In the genomic region with DNA sequence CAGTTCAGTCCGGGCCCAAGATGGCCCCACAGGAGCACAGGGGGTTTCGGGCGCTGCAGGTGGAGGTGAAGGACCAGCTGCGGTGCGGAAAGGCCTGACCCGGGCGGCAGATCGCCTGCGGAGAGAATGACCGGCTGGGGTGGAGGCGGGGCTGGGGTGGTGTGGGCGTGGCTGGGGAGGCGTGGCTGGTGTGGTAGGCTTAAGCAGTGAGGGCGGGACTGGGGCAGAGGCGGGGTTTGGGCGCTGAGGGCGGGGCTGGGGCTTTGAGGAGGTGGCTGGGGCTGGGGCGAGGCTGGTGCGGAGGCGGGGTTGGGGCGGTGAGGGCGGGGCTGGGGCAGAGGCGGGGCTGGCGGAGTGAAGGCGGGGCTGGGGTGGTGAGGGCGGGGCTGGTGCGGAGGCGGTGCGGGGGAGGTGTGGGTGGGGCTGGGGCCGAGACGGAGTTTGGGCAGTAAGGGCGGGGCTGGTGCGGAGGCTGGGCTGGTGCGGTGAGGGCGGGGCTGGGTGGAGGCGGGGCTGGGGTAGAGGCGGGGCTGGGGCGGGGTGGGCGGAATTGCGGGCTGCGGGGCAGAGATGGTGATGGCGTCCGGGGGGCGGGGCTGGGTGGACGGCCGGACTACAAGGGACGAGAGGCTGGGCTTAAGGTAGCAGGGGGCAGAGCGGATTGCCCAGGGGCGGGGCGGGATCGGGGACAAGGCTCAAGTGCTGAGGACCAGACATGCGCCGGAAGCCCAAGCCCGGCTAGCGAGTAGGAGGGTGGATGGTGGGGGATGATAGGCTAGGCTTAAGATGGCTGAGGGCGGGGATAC, we compare ENCODE assay signal across 8 cellular contexts. TPM values are rescaled to one million over a fixed set of nuclear protein-coding genes. Genes with fewer than 3 reads are reported as not detected.
DNase-seq lines count a peak whose midpoint lies in the region; ATAC-seq and TF ChIP-seq lines count a peak whose summit lies in the region.

No MANE protein-coding gene starts in this region.

- TF ChIP-seq CTCF in Panc1 (IDR thresholded peaks at IDR 0.05), result no peak

- CTCF ChIA-PET in Panc1 (lab: Charles Lee), result interaction anchor here (0.5 to 0.6 kb wide), 2 partner anchors 28 to 31 kb away, joined by 3 read pairs; partner anchors contain the start of gene PSMD3

- H3K9me3 ChIP-seq in Panc1 (ENCODE audit: control insufficient read depth, insufficient read depth, low read depth, low read length), result no peaks in the 10 kb centered on the region

- H3K27me3 ChIP-seq in Panc1 (ENCODE audit: control insufficient read depth, insufficient read depth, low read length), result no peaks in the 10 kb centered on the region

- no peaks in the 10 kb centered on the region for H3K36me3 Mint-ChIP-seq in naive thymus-derived CD8-positive, alpha-beta T cell
- no peaks in the 10 kb centered on the region for H3K36me3 Mint-ChIP-seq in stimulated activated memory B cell treated with anti-CD40 and anti-IgM and Interleukin-4, amounts not matched to agents 10 μg/mL and 1 μg/mL and 100 μg/mL, for 72 hours

- ATAC-seq in GM21529 (IDR thresholded peaks at IDR 0.05; ENCODE audit: unreplicated experiment) (peak; percentile 76), Panc1 (peak; percentile 94)
- peak; percentile 85 to 87 for ATAC-seq in naive thymus-derived CD8-positive, alpha-beta T cell
- ATAC-seq in stimulated activated memory B cell treated with anti-CD40 and anti-IgM and Interleukin-4, amounts not matched to agents 10 μg/mL and 1 μg/mL and 100 μg/mL, for 72 hours, result peak; percentile 92

- H3K27me3 Mint-ChIP-seq in naive thymus-derived CD8-positive, alpha-beta T cell, result no peaks in the 10 kb centered on the region
- no peaks in the 10 kb centered on the region for H3K27me3 Mint-ChIP-seq in stimulated activated memory B cell treated with anti-CD40 and anti-IgM and Interleukin-4, amounts not matched to agents 10 μg/mL and 1 μg/mL and 100 μg/mL, for 72 hours

- no TSS peak for BruUV-seq in Panc1 (replicated peaks; lab: Mats Ljungman, UMichigan)

- POLR2A ChIA-PET in Panc1 (lab: Charles Lee), result interaction anchor here (0.6 to 0.7 kb wide), 4 partner anchors 22 to 160 kb away, joined by 4 to 13 read pairs (median 6); no protein-coding TSS in a partner anchor
- POLR2A ChIA-PET in naive thymus-derived CD8-positive, alpha-beta T cell (lab: Charles Lee), result interaction anchor here (1.2 to 7.1 kb wide), 3 partner anchors 26 to 33 kb away, joined by 4 to 46 read pairs (median 29); partner anchors contain the start of genes LRRC3C, ORMDL3 and PSMD3

- H3K4me3 ChIP-seq in Panc1 (ENCODE audit: low read depth in 2 of 2, low read length in 2 of 2), result peak overlapping the region; percentile 43 to 63

- no peaks in the 10 kb centered on the region; the same call in 1 of the 2 replicates for H3K4me1 ChIP-seq in Panc1 (ENCODE audit: control insufficient read depth, insufficient read depth, low read length)

- peak; percentile 83 for DNase-seq in DMS114 treated with DMSO at 0.1 percent for 48 hours (lab: John Stamatoyannopoulos, UW; ENCODE audit: unreplicated experiment)
- DNase-seq in KBM-7, result peak; percentile 78
- DNase-seq in Panc1 (ENCODE audit: low read depth, low spot score), result no peak
- DNase-seq in activated T-helper 1 cell treated with anti-CD3 and anti-CD28 coated beads, Interleukin-2, amount 50 U/mL, for 16 hours (ENCODE audit: low read depth in 1 of 2, low spot score in 1 of 2), result peak; percentile 88 to 99
- DNase-seq in fibroblast of peridontal ligament (ENCODE audit: extremely low read depth), result peak; percentile 91
- DNase-seq in naive thymus-derived CD8-positive, alpha-beta T cell, result peak; percentile 85 to 99 (median 92)

- H3K9me3 Mint-ChIP-seq in naive thymus-derived CD8-positive, alpha-beta T cell, result no peaks in the 10 kb centered on the region
- no peaks in the 10 kb centered on the region for H3K9me3 Mint-ChIP-seq in stimulated activated memory B cell treated with anti-CD40 and anti-IgM and Interleukin-4, amounts not matched to agents 10 μg/mL and 1 μg/mL and 100 μg/mL, for 72 hours

- peak overlapping the region; percentile 78 to 93 (median 84) for H3K4me3 Mint-ChIP-seq in naive thymus-derived CD8-positive, alpha-beta T cell
- peak overlapping the region; percentile 82 for H3K4me3 Mint-ChIP-seq in stimulated activated memory B cell treated with anti-CD40 and anti-IgM and Interleukin-4, amounts not matched to agents 10 μg/mL and 1 μg/mL and 100 μg/mL, for 72 hours

- intact Hi-C loops in Panc1 (cut with micrococcal nuclease; ENCODE audit: unreplicated experiment), result no loop called here

- H3K27ac ChIP-seq in Panc1 (ENCODE audit: low read length), result peak overlapping the region; percentile 65

- peaks cover 7 to 35% (median 31%) of the 10 kb centered on the region in 4 donors for H3K4me1 Mint-ChIP-seq in naive thymus-derived CD8-positive, alpha-beta T cell
- peaks cover 56% of the 10 kb centered on the region for H3K4me1 Mint-ChIP-seq in stimulated activated memory B cell treated with anti-CD40 and anti-IgM and Interleukin-4, amounts not matched to agents 10 μg/mL and 1 μg/mL and 100 μg/mL, for 72 hours

- in situ Hi-C loops in KBM-7 (cut with MboI; ENCODE audit: low pct_unique_long_range_greater_than_20kb, low sequenced_read_pairs), result no loop called here
- in situ Hi-C loops in Panc1 (cut with HindIII; ENCODE audit: low pct_unique_long_range_greater_than_20kb, low sequenced_read_pairs), result no loop called here

- peak overlapping the region; percentile 65 to 95 (median 88) for H3K27ac Mint-ChIP-seq in naive thymus-derived CD8-positive, alpha-beta T cell
- H3K27ac Mint-ChIP-seq in stimulated activated memory B cell treated with anti-CD40 and anti-IgM and Interleukin-4, amounts not matched to agents 10 μg/mL and 1 μg/mL and 100 μg/mL, for 72 hours, result peak overlapping the region; percentile 80

- no peaks in the 10 kb centered on the region for H3K36me3 ChIP-seq in Panc1 (ENCODE audit: control insufficient read depth, insufficient read depth, low read length)

RNA-seq across cellular contexts. Expression of gene GSDMA, which starts 9.9 kb away (rescaled TPM):
- total RNA-seq in Panc1 (2021; ENCODE audit: unreplicated experiment), result not detected
- polyA plus RNA-seq in Panc1 (2012; ENCODE audit: insufficient read length), result not detected
- total RNA-seq in naive thymus-derived CD8-positive, alpha-beta T cell, result not detected
- polyA plus RNA-seq in naive thymus-derived CD8-positive, alpha-beta T cell, result under 1 TPM; 0.16 to 0.65 (median 0.50) TPM

RNA-seq across cellular contexts. Expression of gene LRRC3C, which starts 25.3 kb away (rescaled TPM):
- total RNA-seq in Panc1 (2021; ENCODE audit: unreplicated experiment), result not detected
- not detected for polyA plus RNA-seq in Panc1 (2012; ENCODE audit: insufficient read length)
- under 1 TPM in 1 of 2 experiments, not detected in 1; 0.44 TPM for total RNA-seq in naive thymus-derived CD8-positive, alpha-beta T cell
- not detected for polyA plus RNA-seq in naive thymus-derived CD8-positive, alpha-beta T cell

RNA-seq across cellular contexts. Expression of gene ORMDL3, which starts 25.5 kb away (rescaled TPM):
- 55.1 TPM for total RNA-seq in Panc1 (2021; ENCODE audit: unreplicated experiment)
- polyA plus RNA-seq in Panc1 (2012; ENCODE audit: insufficient read length), result 104 TPM
- total RNA-seq in naive thymus-derived CD8-positive, alpha-beta T cell, result 100 to 1,000 TPM; 178 to 192 TPM
- polyA plus RNA-seq in naive thymus-derived CD8-positive, alpha-beta T cell, result 100 to 1,000 TPM; 100 to 335 (median 249) TPM

RNA-seq across cellular contexts. Expression of gene PSMD3, which starts 27.7 kb away (rescaled TPM):
- 175 TPM for total RNA-seq in Panc1 (2021; ENCODE audit: unreplicated experiment)
- 244 TPM for polyA plus RNA-seq in Panc1 (2012; ENCODE audit: insufficient read length)
- total RNA-seq in naive thymus-derived CD8-positive, alpha-beta T cell, result 10 to 100 TPM; 77.1 to 87.9 TPM
- 10 to 100 TPM; 45.4 to 55.9 (median 51.5) TPM for polyA plus RNA-seq in naive thymus-derived CD8-positive, alpha-beta T cell

RNA-seq across cellular contexts. Expression of gene GSDMB, which starts 34.4 kb away (rescaled TPM):
- total RNA-seq in Panc1 (2021; ENCODE audit: unreplicated experiment), result 2.9 TPM
- 2.2 TPM for polyA plus RNA-seq in Panc1 (2012; ENCODE audit: insufficient read length)
- 10 to 100 TPM; 82.2 to 83.3 TPM for total RNA-seq in naive thymus-derived CD8-positive, alpha-beta T cell
- polyA plus RNA-seq in naive thymus-derived CD8-positive, alpha-beta T cell, result 1 to 10 TPM in 1 of 3 donors, under 1 TPM in 2; 0.55 to 1.2 (median 0.58) TPM
